In genomic region chr2:230602562-230603230, GRCh38 we compare ENCODE assay signal across 8 cellular contexts.
DNase-seq lines count a peak whose midpoint lies in the region; ATAC-seq and TF ChIP-seq lines count a peak whose summit lies in the region.

No MANE protein-coding gene starts in this region.

- DNase-seq in activated CD4-positive, alpha-beta T cell treated with anti-CD3 and anti-CD28 coated beads for 4 hours, result peak; percentile 64 to 76
- DNase-seq in mucosa of descending colon, result peak in 2 of 3 donors; percentile 28 to 73
- no peak for DNase-seq in LoVo (ENCODE audit: low spot score)
- DNase-seq in SK-N-DZ (ENCODE audit: low spot score), result no peak
- no peak for DNase-seq in NCI-H1105 (lab: John Stamatoyannopoulos, UW)
- no peak for DNase-seq in cerebellar nuclear complex (lab: John Stamatoyannopoulos, UW)

- no peaks in the 10 kb centered on the region for H3K36me3 ChIP-seq in mucosa of descending colon (ENCODE audit: low read depth)

- H3K4me3 ChIP-seq in mucosa of descending colon, result no peak overlapping the region

- ATAC-seq in GM19025 (IDR thresholded peaks at IDR 0.05; ENCODE audit: low read depth, unreplicated experiment) (peak; percentile 62), HG03095 (IDR thresholded peaks at IDR 0.05; ENCODE audit: unreplicated experiment) (peak; percentile 59), mucosa of descending colon (peak; percentile 94)

- intact Hi-C loops in mucosa of descending colon (cut with DNase I, micrococcal nuclease), result no loop called here

- H3K4me1 ChIP-seq in mucosa of descending colon (ENCODE audit: low read depth), result no peaks in the 10 kb centered on the region

- no peak for TF ChIP-seq CTCF in mucosa of descending colon (IDR thresholded peaks at IDR 0.05)

- H3K9me3 ChIP-seq in mucosa of descending colon, result no peaks in the 10 kb centered on the region

Comparison
In these comparisons a context has a peak if more than half of its experiments do, and no peak if none do; other contexts are left out.
1. DNase-seq: peak in activated CD4-positive, alpha-beta T cell treated with anti-CD3 and anti-CD28 coated beads for 4 hours (2 of 2) and mucosa of descending colon (2 of 3); none in LoVo (single experiment), SK-N-DZ (single experiment), NCI-H1105 (single experiment) and cerebellar nuclear complex (0 of 2).
2. Peak in every context shown above with its lines, with median percentiles within 50 percentile points of each other: ATAC-seq.